Comparison of ENCODE assay signal across 17 cellular contexts in the genomic region with DNA sequence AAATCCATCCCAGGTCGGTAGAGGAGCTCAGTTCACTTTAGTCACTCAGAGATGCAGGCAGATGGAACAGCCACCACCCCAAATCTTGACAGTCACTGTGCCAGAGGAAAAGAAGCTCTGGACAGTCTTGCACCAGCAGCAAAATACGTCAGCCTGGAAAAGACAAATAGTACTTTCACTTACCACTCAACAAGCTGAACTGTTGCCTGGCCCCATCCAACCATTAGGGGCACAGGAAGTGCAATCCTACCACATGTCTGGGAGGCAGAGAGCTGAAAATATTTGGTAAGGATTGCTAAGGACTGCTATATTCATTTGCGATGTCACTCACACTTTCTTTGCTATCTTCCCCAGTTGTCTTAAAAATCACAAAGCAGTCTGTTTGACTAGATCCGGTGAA.
DNase-seq lines count a peak whose midpoint lies in the region; ATAC-seq and TF ChIP-seq lines count a peak whose summit lies in the region.
"Had no signal": no experiment of that assay in that cellular context is flagged by ENCODE, and none has a peak within 500 bp of the region (broad histone marks: within the 10 kb centered on the region; RNA-seq: fewer than 3 reads in every experiment).

No MANE protein-coding gene starts in this region.

- H3K27ac Mint-ChIP-seq in GM23338 = no peak overlapping the region
- H3K27ac Mint-ChIP-seq in neural progenitor cell = no peak overlapping the region
- H3K27ac Mint-ChIP-seq: CD8-positive, alpha-beta memory T cell; HFFc6 had no signal

- H3K4me3 Mint-ChIP-seq in GM23338 (no peak overlapping the region), neural progenitor cell (no peak overlapping the region)
- H3K4me3 Mint-ChIP-seq: CD8-positive, alpha-beta memory T cell; HFFc6 had no signal

- H3K4me2 ChIP-seq in GM23338 (no peak overlapping the region), neural progenitor cell (no peak overlapping the region), osteoblast (ENCODE audit: insufficient read depth, low read length) (no peak overlapping the region)

- H3K4me1 ChIP-seq in GM23338 (ENCODE audit: insufficient read depth) = no peaks in the 10 kb centered on the region; the same call in 1 of the 2 replicates
- H3K4me1 ChIP-seq in neural progenitor cell = peaks cover 14% of the 10 kb centered on the region
- H3K4me1 ChIP-seq in osteoblast (ENCODE audit: insufficient read depth, low read length) = no peaks in the 10 kb centered on the region

- peaks cover 2% of the 10 kb centered on the region; the same call in 1 of the 3 replicates for H3K36me3 Mint-ChIP-seq in GM23338 (ENCODE audit: low read depth)
- no peaks in the 10 kb centered on the region for H3K36me3 Mint-ChIP-seq in neural progenitor cell
- H3K36me3 Mint-ChIP-seq: CD8-positive, alpha-beta memory T cell had no signal

- no peaks in the 10 kb centered on the region for H3K9me3 Mint-ChIP-seq in GM23338
- no peaks in the 10 kb centered on the region for H3K9me3 Mint-ChIP-seq in neural progenitor cell
- H3K9me3 Mint-ChIP-seq: CD8-positive, alpha-beta memory T cell had no signal

- DNase-seq in GM23338 (ENCODE audit: low spot score) (no peak), M059J (ENCODE audit: low read depth) (peak; percentile 8), foreskin melanocyte (peak; percentile 32), neural progenitor cell (ENCODE audit: low spot score) (no peak), osteoblast (ENCODE audit: insufficient read length, low spot score, missing footprints) (no peak), NCI-H1417 (lab: John Stamatoyannopoulos, UW) (no peak), GM20000 (ENCODE audit: low spot score) (no peak)
- DNase-seq: C1 segment of cervical spinal cord; CD8-positive, alpha-beta memory T cell; DMS53; HFFc6; NCI-H1436; NCI-H1930; NCI-H69; NK-92 treated with Interleukin-12 subunit alpha and Interleukin-12 subunit beta, amount 100 ng/mL, for 24 hours; SIG-M5 had no signal

- peak overlapping the region; percentile 72 for H2AFZ ChIP-seq in GM23338
- peak overlapping the region; percentile 73 for H2AFZ ChIP-seq in neural progenitor cell (replicated peaks)
- H2AFZ ChIP-seq in osteoblast (ENCODE audit: low read length) = no peak overlapping the region

- no peaks in the 10 kb centered on the region for H4K20me1 ChIP-seq in GM23338 (replicated peaks; ENCODE audit: insufficient read depth)
- H4K20me1 ChIP-seq in neural progenitor cell (ENCODE audit: low read depth) = no peaks in the 10 kb centered on the region
- H4K20me1 ChIP-seq in osteoblast (ENCODE audit: insufficient read depth, low read length) = no peaks in the 10 kb centered on the region

- H3K36me3 ChIP-seq in GM23338 (ENCODE audit: insufficient read depth) (no peaks in the 10 kb centered on the region), neural progenitor cell (no peaks in the 10 kb centered on the region), osteoblast (ENCODE audit: insufficient read depth, low read length) (no peaks in the 10 kb centered on the region)

- H3K4me3 ChIP-seq in GM23338 (no peak overlapping the region), neural progenitor cell (no peak overlapping the region), osteoblast (ENCODE audit: insufficient read depth, low read length) (no peak overlapping the region)
- H3K4me3 ChIP-seq: K562 had no signal

- no peaks in the 10 kb centered on the region for H3K27me3 ChIP-seq in GM23338 (ENCODE audit: insufficient read depth)
- H3K27me3 ChIP-seq in neural progenitor cell = no peaks in the 10 kb centered on the region
- no peaks in the 10 kb centered on the region for H3K27me3 ChIP-seq in osteoblast (ENCODE audit: insufficient read depth, low read length)

- H3K27ac ChIP-seq in GM23338 (ENCODE audit: low read depth) (no peak overlapping the region), neural progenitor cell (no peak overlapping the region), osteoblast (ENCODE audit: low read depth, low read length) (no peak overlapping the region)

- H3F3A ChIP-seq in GM23338 (replicated peaks; ENCODE audit: low read depth) (no peaks in the 10 kb centered on the region), neural progenitor cell (ENCODE audit: low read depth) (no peaks in the 10 kb centered on the region)

- H3K9me2 ChIP-seq in GM23338 (ENCODE audit: insufficient read depth) = peaks cover 16% of the 10 kb centered on the region; the same call in 1 of the 2 replicates

- H3K9me3 ChIP-seq in neural progenitor cell (ENCODE audit: low read depth) (no peaks in the 10 kb centered on the region), osteoblast (ENCODE audit: low read depth, low read length) (no peaks in the 10 kb centered on the region)

- H3K4me1 Mint-ChIP-seq in GM23338 (peaks cover 16% of the 10 kb centered on the region), neural progenitor cell (peaks cover 23% of the 10 kb centered on the region)
- H3K4me1 Mint-ChIP-seq: CD8-positive, alpha-beta memory T cell had no signal

- ATAC-seq in GM23338 = no peak; the same call in 2 of the 3 replicates
- ATAC-seq: K562 had no signal

- H3K79me2 ChIP-seq in GM23338 (replicated peaks; ENCODE audit: insufficient read depth) = no peaks in the 10 kb centered on the region
- no peaks in the 10 kb centered on the region for H3K79me2 ChIP-seq in neural progenitor cell (ENCODE audit: low read depth)
- no peaks in the 10 kb centered on the region for H3K79me2 ChIP-seq in osteoblast (ENCODE audit: insufficient read depth, low read length)

- H3K27me3 Mint-ChIP-seq in GM23338 (ENCODE audit: insufficient read depth, low read depth, poor library complexity) (no peaks in the 10 kb centered on the region), neural progenitor cell (ENCODE audit: insufficient read depth, low read depth) (peaks cover 2% of the 10 kb centered on the region)

- TF ChIP-seq CTCF in GM23338 (conservative IDR thresholded peaks at IDR 0.05; ENCODE audit: low read depth in 2 of 2) (no peak), neural progenitor cell (IDR thresholded peaks at IDR 0.05) (no peak), osteoblast (IDR thresholded peaks at IDR 0.05; ENCODE audit: extremely low read depth, low read depth, low read length) (no peak), GM20000 (IDR thresholded peaks at IDR 0.05; ENCODE audit: extremely low read depth, missing control alignments) (no peak)

- H3K9ac ChIP-seq in neural progenitor cell = no peak overlapping the region

TF ChIP-seq in GM23338, 12 proteins besides CTCF, POLR2A, EP300 and RAD21 (continues in another document):
- TF ChIP-seq JUNB (IDR thresholded peaks at IDR 0.05; ENCODE audit: unreplicated experiment) = no peak
- no peak for TF ChIP-seq ZNF114 (CRISPR knock-in tag; IDR thresholded peaks at IDR 0.05)
- no peak for TF ChIP-seq ZNF331 (CRISPR knock-in tag; IDR thresholded peaks at IDR 0.05; ENCODE audit: low read depth)
- no peak for TF ChIP-seq CREB1 (CRISPR knock-in tag; IDR thresholded peaks at IDR 0.05; ENCODE audit: low read depth)
- TF ChIP-seq EZH2 (IDR thresholded peaks at IDR 0.05; ENCODE audit: low read depth, unreplicated experiment) = no peak
- no peak for TF ChIP-seq EZH2phosphoT487 (IDR thresholded peaks at IDR 0.05; ENCODE audit: unreplicated experiment)
- TF ChIP-seq STAT1 (IDR thresholded peaks at IDR 0.05; ENCODE audit: unreplicated experiment) = no peak
- TF ChIP-seq, protein P1, sequence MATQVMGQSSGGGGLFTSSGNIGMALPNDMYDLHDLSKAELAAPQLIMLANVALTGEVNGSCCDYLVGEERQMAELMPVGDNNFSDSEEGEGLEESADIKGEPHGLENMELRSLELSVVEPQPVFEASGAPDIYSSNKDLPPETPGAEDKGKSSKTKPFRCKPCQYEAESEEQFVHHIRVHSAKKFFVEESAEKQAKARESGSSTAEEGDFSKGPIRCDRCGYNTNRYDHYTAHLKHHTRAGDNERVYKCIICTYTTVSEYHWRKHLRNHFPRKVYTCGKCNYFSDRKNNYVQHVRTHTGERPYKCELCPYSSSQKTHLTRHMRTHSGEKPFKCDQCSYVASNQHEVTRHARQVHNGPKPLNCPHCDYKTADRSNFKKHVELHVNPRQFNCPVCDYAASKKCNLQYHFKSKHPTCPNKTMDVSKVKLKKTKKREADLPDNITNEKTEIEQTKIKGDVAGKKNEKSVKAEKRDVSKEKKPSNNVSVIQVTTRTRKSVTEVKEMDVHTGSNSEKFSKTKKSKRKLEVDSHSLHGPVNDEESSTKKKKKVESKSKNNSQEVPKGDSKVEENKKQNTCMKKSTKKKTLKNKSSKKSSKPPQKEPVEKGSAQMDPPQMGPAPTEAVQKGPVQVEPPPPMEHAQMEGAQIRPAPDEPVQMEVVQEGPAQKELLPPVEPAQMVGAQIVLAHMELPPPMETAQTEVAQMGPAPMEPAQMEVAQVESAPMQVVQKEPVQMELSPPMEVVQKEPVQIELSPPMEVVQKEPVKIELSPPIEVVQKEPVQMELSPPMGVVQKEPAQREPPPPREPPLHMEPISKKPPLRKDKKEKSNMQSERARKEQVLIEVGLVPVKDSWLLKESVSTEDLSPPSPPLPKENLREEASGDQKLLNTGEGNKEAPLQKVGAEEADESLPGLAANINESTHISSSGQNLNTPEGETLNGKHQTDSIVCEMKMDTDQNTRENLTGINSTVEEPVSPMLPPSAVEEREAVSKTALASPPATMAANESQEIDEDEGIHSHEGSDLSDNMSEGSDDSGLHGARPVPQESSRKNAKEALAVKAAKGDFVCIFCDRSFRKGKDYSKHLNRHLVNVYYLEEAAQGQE (IDR thresholded peaks at IDR 0.05; ENCODE audit: unreplicated experiment) = no peak

Comparison
In these comparisons a context has a peak if more than half of its experiments do, and no peak if none do; other contexts are left out.
1. DNase-seq: peak in M059J (single experiment) and foreskin melanocyte (single experiment); none in GM23338 (single experiment), neural progenitor cell (single experiment), osteoblast (single experiment), NCI-H1417 (0 of 3) and GM20000 (single experiment).